In genomic region chr6:103264020-103264419, GRCh38 we compare ENCODE assay signal across 27 cellular contexts.
"Had no signal": no experiment of that assay in that cellular context is flagged by ENCODE, and none has a peak within 500 bp of the region (broad histone marks: within the 10 kb centered on the region; RNA-seq: fewer than 3 reads in every experiment).

No MANE protein-coding gene starts in this region.

- H3K27me3 ChIP-seq: neural progenitor cell, pancreas, right lobe of liver, sigmoid colon, suprapubic skin, testis, tibial artery, upper lobe of left lung, uterus had no signal

- H3K4me1 ChIP-seq: neural progenitor cell, pancreas, prostate gland, right lobe of liver, sigmoid colon, suprapubic skin, testis, tibial artery, upper lobe of left lung, uterus had no signal

- H3K4me1 Mint-ChIP-seq: naive thymus-derived CD4-positive, alpha-beta T cell; natural killer cell; nephron; neural progenitor cell; stimulated activated memory B cell treated with anti-CD40 and anti-IgM and Interleukin-4, amounts not matched to agents 10 μg/mL and 1 μg/mL and 100 μg/mL, for 72 hours; stimulated activated naive CD8-positive, alpha-beta T cell treated with anti-CD3 and anti-CD28 coated beads, Interleukin-15, amount 100 ng/mL, for 72 hours had no signal

- DNase-seq: naive thymus-derived CD4-positive, alpha-beta T cell; natural killer cell; occipital lobe; pancreas; right lobe of liver; sigmoid colon; small intestine; stimulated activated CD4-positive, alpha-beta T cell treated with anti-CD3 and anti-CD28 coated beads, Interleukin-12 subunit alpha, Interleukin-12 subunit beta, amount 100 ng/mL, for 4 hours; stimulated activated CD4-positive, alpha-beta T cell treated with anti-CD3 and anti-CD28 coated beads, Interleukin-1b, Interleukin-23, amount 100 ng/mL, for 48 hours; stimulated activated CD4-positive, alpha-beta T cell treated with anti-CD3 and anti-CD28 coated beads, Interleukin-4, amount 100 ng/mL, for 1 hour; stimulated activated CD4-positive, alpha-beta T cell treated with anti-CD3 and anti-CD28 coated beads, Interleukin-4, amount 100 ng/mL, for 4 hours; stimulated activated CD8-positive, alpha-beta memory T cell treated with anti-CD3 and anti-CD28 coated beads, Interleukin-4, amount 100 ng/mL, for 48 hours; stimulated activated naive CD4-positive, alpha-beta T cell; stimulated activated naive CD8-positive, alpha-beta T cell treated with anti-CD3 and anti-CD28 coated beads, Interleukin-15, amount 100 ng/mL, for 72 hours; stimulated activated naive CD8-positive, alpha-beta T cell treated with anti-CD3 and anti-CD28 coated beads, Interleukin-15, Interleukin-2, amounts not matched to agents 100 U/mL and 50 U/mL, for 24 hours; substantia nigra; testis; tibial artery; trophoblast cell; upper lobe of left lung; uterus had no signal

- H3K36me3 Mint-ChIP-seq: naive thymus-derived CD4-positive, alpha-beta T cell; natural killer cell; neural progenitor cell; stimulated activated memory B cell treated with anti-CD40 and anti-IgM and Interleukin-4, amounts not matched to agents 10 μg/mL and 1 μg/mL and 100 μg/mL, for 72 hours had no signal

- H3K36me3 ChIP-seq: neural progenitor cell, pancreas, prostate gland, right lobe of liver, sigmoid colon, suprapubic skin, tibial artery, upper lobe of left lung, uterus had no signal

- H3K4me3 Mint-ChIP-seq: naive thymus-derived CD4-positive, alpha-beta T cell; natural killer cell; nephron; neural progenitor cell; stimulated activated memory B cell treated with anti-CD40 and anti-IgM and Interleukin-4, amounts not matched to agents 10 μg/mL and 1 μg/mL and 100 μg/mL, for 72 hours; stimulated activated naive CD8-positive, alpha-beta T cell treated with anti-CD3 and anti-CD28 coated beads, Interleukin-15, amount 100 ng/mL, for 72 hours had no signal

- ATAC-seq: naive thymus-derived CD4-positive, alpha-beta T cell; natural killer cell; pancreas; right cardiac atrium; right lobe of liver; stimulated activated memory B cell treated with anti-CD40 and anti-IgM and Interleukin-4, amounts not matched to agents 10 μg/mL and 1 μg/mL and 100 μg/mL, for 72 hours; stimulated activated naive CD8-positive, alpha-beta T cell treated with anti-CD3 and anti-CD28 coated beads, Interleukin-15, amount 100 ng/mL, for 72 hours; stimulated activated naive CD8-positive, alpha-beta T cell treated with anti-CD3 and anti-CD28 coated beads, Interleukin-15, Interleukin-2, amounts not matched to agents 100 U/mL and 50 U/mL, for 24 hours had no signal

- H3K27me3 Mint-ChIP-seq: naive thymus-derived CD4-positive, alpha-beta T cell; stimulated activated memory B cell treated with anti-CD40 and anti-IgM and Interleukin-4, amounts not matched to agents 10 μg/mL and 1 μg/mL and 100 μg/mL, for 72 hours; stimulated activated naive CD8-positive, alpha-beta T cell treated with anti-CD3 and anti-CD28 coated beads, Interleukin-15, amount 100 ng/mL, for 72 hours had no signal

- H3K27ac Mint-ChIP-seq: naive thymus-derived CD4-positive, alpha-beta T cell; natural killer cell; nephron; neural progenitor cell; stimulated activated memory B cell treated with anti-CD40 and anti-IgM and Interleukin-4, amounts not matched to agents 10 μg/mL and 1 μg/mL and 100 μg/mL, for 72 hours; stimulated activated naive CD8-positive, alpha-beta T cell treated with anti-CD3 and anti-CD28 coated beads, Interleukin-15, amount 100 ng/mL, for 72 hours had no signal

- H3K9me3 Mint-ChIP-seq: nephron had no signal

- H3K27ac ChIP-seq: neural progenitor cell, pancreas, prostate gland, right lobe of liver, sigmoid colon, suprapubic skin, testis, tibial artery, upper lobe of left lung, uterus had no signal

- H3K9me3 ChIP-seq: pancreas, prostate gland, right lobe of liver, sigmoid colon, suprapubic skin, testis, tibial artery, upper lobe of left lung, uterus had no signal

- H3K4me3 ChIP-seq: neural progenitor cell, pancreas, prostate gland, right lobe of liver, sigmoid colon, suprapubic skin, testis, tibial artery, upper lobe of left lung, uterus had no signal
